1 cellular context compared by ENCODE assay signal in genomic region chr12:110654238-110654637, GRCh38. TPM values are rescaled to one million over a fixed set of nuclear protein-coding genes. Genes with fewer than 3 reads are reported as not detected.
"Had no signal": no experiment of that assay in that cellular context is flagged by ENCODE, and none has a peak within 500 bp of the region (broad histone marks: within the 10 kb centered on the region; RNA-seq: fewer than 3 reads in every experiment).

No MANE protein-coding gene starts in this region.

RNA-seq across cellular contexts. Expression of gene HVCN1, which starts 34.7 kb away (rescaled TPM):
- total RNA-seq: SJSA1 had no signal
